9 cellular contexts compared by ENCODE assay signal in the genomic region with DNA sequence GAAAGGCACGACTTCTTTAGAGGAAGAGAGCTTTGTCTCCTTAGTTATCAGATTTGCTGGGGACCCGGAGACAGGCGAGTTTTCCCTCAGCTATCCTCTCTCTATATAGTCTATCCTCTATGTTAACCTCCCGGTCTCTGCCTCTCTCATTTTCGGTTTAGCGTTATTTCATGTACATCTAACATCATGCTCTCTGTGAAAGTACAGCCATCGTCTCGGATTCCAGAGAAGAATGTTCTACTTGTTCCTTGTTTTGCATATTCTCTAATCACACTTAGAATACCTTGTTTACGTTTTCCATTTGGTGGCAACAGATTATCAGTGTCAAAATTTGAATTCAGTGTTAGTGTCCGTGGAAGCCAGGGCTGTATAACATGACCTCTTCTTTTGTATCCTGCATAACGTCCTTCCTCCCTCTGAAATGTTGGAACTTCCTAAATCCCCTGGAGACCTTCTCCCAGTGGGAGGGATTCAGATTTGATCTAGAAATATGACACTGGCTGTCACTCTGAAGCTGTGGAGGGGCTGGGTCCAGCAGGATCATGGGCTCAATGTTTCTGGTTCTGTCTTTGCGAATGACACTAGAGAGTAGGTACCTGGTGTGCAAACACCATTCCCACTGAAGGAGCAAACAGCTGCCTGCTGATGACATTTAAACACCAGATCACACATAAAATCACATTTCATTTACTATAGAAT. TPM values are rescaled to one million over a fixed set of nuclear protein-coding genes. Genes with fewer than 3 reads are reported as not detected.
DNase-seq lines count a peak whose midpoint lies in the region; ATAC-seq and TF ChIP-seq lines count a peak whose summit lies in the region.
"Had no signal": no experiment of that assay in that cellular context is flagged by ENCODE, and none has a peak within 500 bp of the region (broad histone marks: within the 10 kb centered on the region; RNA-seq: fewer than 3 reads in every experiment).

No MANE protein-coding gene starts in this region.

- no peaks in the 10 kb centered on the region for H3K27me3 ChIP-seq in ovary

- TF ChIP-seq CTCF in fibroblast of pulmonary artery (IDR thresholded peaks at IDR 0.05; ENCODE audit: low read length, missing control alignments) (no peak), ovary (IDR thresholded peaks at IDR 0.05) (no peak)

- H3K36me3 ChIP-seq in ovary, result no peaks in the 10 kb centered on the region

- no peak for TF ChIP-seq EP300 in ovary (IDR thresholded peaks at IDR 0.05)

- DNase-seq in NCI-H345 (lab: John Stamatoyannopoulos, UW) (peak; percentile 12), NCI-H345 treated with DMSO at 0.1 percent for 48 hours (lab: John Stamatoyannopoulos, UW; ENCODE audit: unreplicated experiment) (no peak), SW480 (ENCODE audit: low spot score) (peak; percentile 35), fibroblast of pulmonary artery (ENCODE audit: low read depth) (peak; percentile 37), ovary (no peak), SIG-M5 (lab: John Stamatoyannopoulos, UW) (no peak)

- no peaks in the 10 kb centered on the region for H3K9me3 ChIP-seq in ovary

- no peak for TF ChIP-seq POLR2A in ovary (IDR thresholded peaks at IDR 0.05)

- H3K27ac ChIP-seq in ovary, result no peak overlapping the region
- H3K27ac ChIP-seq: C4-2B had no signal

- H3K4me1 ChIP-seq in ovary (ENCODE audit: insufficient read depth), result peaks cover 2% of the 10 kb centered on the region

- intact Hi-C loops in ovary (cut with DNase I), result no loop called here

- 8 to 11% (median 10%) methylated on average over 12 of the region's 12 CpGs for WGBS in ovary, 3 donors

- H3K4me3 ChIP-seq in fibroblast of pulmonary artery (replicated peaks; ENCODE audit: low read depth, low read length) (peak overlapping the region; percentile 82), ovary (peak overlapping the region; percentile 43)

- ATAC-seq in HG02588 (IDR thresholded peaks at IDR 0.05; ENCODE audit: unreplicated experiment) (peak; percentile 47), HG03439 (IDR thresholded peaks at IDR 0.05; ENCODE audit: unreplicated experiment) (no peak)

RNA-seq across cellular contexts. Expression of a gene that starts 0.7 kb away (rescaled TPM):
- 10 to 100 TPM in 1 of 7 donors, 1 to 10 TPM in 1, under 1 TPM in 5; 0.25 to 17.5 (median 0.54) TPM for total RNA-seq in ovary
- polyA plus RNA-seq in ovary, result 1 to 10 TPM in 1 of 2 donors, under 1 TPM in 1; 0.72 to 1.1 TPM

RNA-seq across cellular contexts. Expression of a gene that starts 40.7 kb away (rescaled TPM):
- under 1 TPM in 3 of 7 donors, not detected in 4; 0.10 to 0.34 (median 0.12) TPM for total RNA-seq in ovary
- under 1 TPM; 0.05 to 0.27 TPM for polyA plus RNA-seq in ovary

RNA-seq across cellular contexts. Expression of a gene that starts 51.2 kb away (rescaled TPM):
- total RNA-seq in ovary, result under 1 TPM in 1 of 7 donors, not detected in 6; 0.53 TPM
- under 1 TPM in 1 of 2 donors, not detected in 1; 0.80 TPM for polyA plus RNA-seq in ovary

RNA-seq across cellular contexts. Expression of a gene that starts 57.4 kb away (rescaled TPM):
- total RNA-seq in ovary, result under 1 TPM in 1 of 7 donors, not detected in 6; 0.72 TPM
- polyA plus RNA-seq in ovary, result not detected

RNA-seq across cellular contexts. Expression of a gene that starts 59.8 kb away (rescaled TPM):
- 100 to 1,000 TPM in 1 of 7 donors, 10 to 100 TPM in 3, 1 to 10 TPM in 3; 2.8 to 431 (median 11.0) TPM for total RNA-seq in ovary
- 10 to 100 TPM in 1 of 2 donors, 1 to 10 TPM in 1; 3.4 to 12.7 TPM for polyA plus RNA-seq in ovary

Comparison
In these comparisons a context has a peak if more than half of its experiments do, and no peak if none do; other contexts are left out.
1. DNase-seq: peak in NCI-H345 (single experiment), SW480 (single experiment) and fibroblast of pulmonary artery (single experiment); none in NCI-H345 treated with DMSO at 0.1 percent for 48 hours (single experiment), ovary (0 of 5) and SIG-M5 (single experiment).